19 cellular contexts compared by ENCODE assay signal in genomic region chr17:51725185-51725584, GRCh38.
DNase-seq lines count a peak whose midpoint lies in the region; ATAC-seq, FAIRE-seq and TF ChIP-seq lines count a peak whose summit lies in the region.
"Had no signal": no experiment of that assay in that cellular context is flagged by ENCODE, and none has a peak within 500 bp of the region (broad histone marks: within the 10 kb centered on the region; RNA-seq: fewer than 3 reads in every experiment).

No MANE protein-coding gene starts in this region.

- no peak for TF ChIP-seq POLR2A in GM12891 (IDR thresholded peaks at IDR 0.05; ENCODE audit: low read depth, low read length)

- FAIRE-seq in GM12891 (lab: Jason Lieb, UNC), result no peak
- FAIRE-seq: A549, TTC549 had no signal

- ATAC-seq in GM19395 (IDR thresholded peaks at IDR 0.05; ENCODE audit: unreplicated experiment) (peak; percentile 89), HG02973 (IDR thresholded peaks at IDR 0.05; ENCODE audit: unreplicated experiment) (peak; percentile 78)
- ATAC-seq in activated CD4-positive, CD25-positive, alpha-beta regulatory T cell treated with anti-CD3 and anti-CD28 coated beads, Interleukin-2, amount 50 U/mL, for 24 hours, result no peak
- ATAC-seq: A549, esophagus mucosa, left lobe of liver had no signal

- no peak for TF ChIP-seq CTCF in GM10266 (IDR thresholded peaks at IDR 0.05; ENCODE audit: control insufficient read depth, insufficient read depth, low read depth, missing control alignments)

- no peak for DNase-seq in GM12891 (ENCODE audit: insufficient read length, low spot score)
- peak; percentile 52 for DNase-seq in MV-4-11 (lab: John Stamatoyannopoulos, UW)
- DNase-seq in NCI-H526 treated with DMSO at 0.1 percent for 48 hours (lab: John Stamatoyannopoulos, UW), result no peak
- no peak for DNase-seq in GM10266 (ENCODE audit: extremely low spot score)
- no peak for DNase-seq in activated T-cell treated with anti-CD3 and anti-CD28 coated beads, Interleukin-2, amount 50 U/mL, for 1 hour
- DNase-seq: activated CD4-positive, alpha-beta T cell treated with anti-CD3 and anti-CD28 coated beads, Interleukin-2, amount 50 U/mL, for 1 hour; activated naive CD4-positive, alpha-beta T cell; caudate nucleus; KG1; NCI-H1417; stimulated activated CD8-positive, alpha-beta memory T cell treated with anti-CD3 and anti-CD28 coated beads, Interleukin-4, amount 100 ng/mL, for 48 hours; testis had no signal

TF ChIP-seq in GM12891, 5 proteins besides CTCF, POLR2A, EP300 and RAD21:
- TF ChIP-seq SPI1 (IDR thresholded peaks at IDR 0.05; ENCODE audit: low read depth, low read length) (peak; percentile 57), PAX5 (IDR thresholded peaks at IDR 0.05; ENCODE audit: insufficient read depth, low read length, severe bottlenecking) (no peak), POLR2AphosphoS5 (IDR thresholded peaks at IDR 0.05; ENCODE audit: low read depth, low read length) (no peak)

Comparison
In these comparisons a context has a peak if more than half of its experiments do, and no peak if none do; other contexts are left out.
1. ATAC-seq: peak in GM19395 (single experiment) and HG02973 (single experiment); none in activated CD4-positive, CD25-positive, alpha-beta regulatory T cell treated with anti-CD3 and anti-CD28 coated beads, Interleukin-2, amount 50 U/mL, for 24 hours (0 of 2).